Comparison of ENCODE assay signal across 8 cellular contexts in the genomic region with DNA sequence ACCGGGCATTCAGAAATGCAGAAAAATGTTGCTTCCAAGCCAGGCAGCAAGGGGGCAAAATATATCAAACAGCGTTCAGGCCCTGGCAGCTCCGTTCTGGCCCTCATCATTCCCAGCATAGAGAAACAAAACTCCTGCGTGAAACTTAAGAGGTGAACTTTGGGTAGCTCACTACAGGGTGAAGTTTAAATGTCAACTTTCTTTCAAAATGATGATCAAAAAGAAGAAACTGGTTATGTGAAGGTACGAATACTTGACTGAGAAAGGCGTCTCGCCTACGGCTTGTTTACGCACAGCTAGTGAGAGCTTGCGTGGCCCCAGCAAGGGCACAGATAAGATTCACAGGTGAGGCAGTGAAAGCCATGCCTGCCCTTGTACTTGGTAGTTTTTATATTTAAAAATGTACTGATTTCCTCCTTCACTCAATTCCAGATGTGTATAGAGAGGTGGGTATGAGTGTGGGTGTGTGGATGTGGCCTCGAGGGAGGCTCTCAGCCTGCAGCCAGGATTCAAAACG.
DNase-seq lines count a peak whose midpoint lies in the region; ATAC-seq lines count a peak whose summit lies in the region.

No MANE protein-coding gene starts in this region.

- H3K9ac ChIP-seq in rectal smooth muscle tissue (ENCODE audit: low read length) = no peak overlapping the region

- no peaks in the 10 kb centered on the region for H3K27me3 ChIP-seq in rectal smooth muscle tissue (ENCODE audit: control insufficient read depth, insufficient read depth, low read length)

- DNase-seq in activated CD8-positive, alpha-beta memory T cell treated with anti-CD3 and anti-CD28 coated beads, Interleukin-2, amount 50 U/mL, for 24 hours (ENCODE audit: extremely low read depth) = peak; percentile 21
- no peak for DNase-seq in iPS-NIHi11 (ENCODE audit: low spot score)
- no peak for DNase-seq in COR-L47 (lab: John Stamatoyannopoulos, UW)
- no peak for DNase-seq in hypothalamus (lab: John Stamatoyannopoulos, UW)
- no peak for DNase-seq in NCI-H510A (lab: John Stamatoyannopoulos, UW)

- no peak overlapping the region for H3K27ac ChIP-seq in rectal smooth muscle tissue (ENCODE audit: low read depth, low read length)

- peaks cover 8% of the 10 kb centered on the region for H3K4me1 ChIP-seq in rectal smooth muscle tissue (ENCODE audit: control insufficient read depth, insufficient read depth, low read length)

- no peaks in the 10 kb centered on the region for H3K36me3 ChIP-seq in rectal smooth muscle tissue (ENCODE audit: control insufficient read depth, insufficient read depth, low read length)

- ATAC-seq in GM19328 (IDR thresholded peaks at IDR 0.05; ENCODE audit: unreplicated experiment) (peak; percentile 47), HG03159 (IDR thresholded peaks at IDR 0.05; ENCODE audit: unreplicated experiment) (peak; percentile 33)

- H3K4me3 ChIP-seq in rectal smooth muscle tissue (ENCODE audit: low read length) = peak overlapping the region; percentile 21
